Comparison of ENCODE assay signal across 22 cellular contexts in the genomic region with DNA sequence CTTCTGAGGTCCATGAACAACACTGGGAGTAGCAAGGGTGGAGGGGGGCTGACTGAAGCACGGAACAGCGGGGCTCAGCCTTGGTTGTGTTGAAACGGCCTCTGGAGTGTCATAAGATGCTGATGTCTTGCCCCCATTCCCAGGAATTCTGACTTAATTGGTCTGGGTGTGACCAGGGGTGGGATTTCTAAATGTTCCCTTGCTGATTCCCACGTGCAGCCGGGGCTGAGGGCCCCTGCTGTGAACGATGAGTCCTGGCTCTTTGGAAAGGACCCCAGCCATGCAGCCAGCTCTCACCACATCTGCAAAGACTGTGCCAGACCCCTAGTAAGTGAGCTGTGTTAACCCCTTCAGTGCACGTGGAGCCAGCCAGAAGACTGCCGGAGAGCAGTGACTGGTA.
"Had no signal": no experiment of that assay in that cellular context is flagged by ENCODE, and none has a peak within 500 bp of the region (broad histone marks: within the 10 kb centered on the region; RNA-seq: fewer than 3 reads in every experiment).

No MANE protein-coding gene starts in this region.

- ATAC-seq: activated T-helper 17 cell treated with anti-CD3 and anti-CD28 coated beads, Interleukin-2, amount 50 U/mL, for 72 hours; body of pancreas; lower lobe of right lung; naive thymus-derived CD8-positive, alpha-beta T cell; SK-N-SH treated with all-trans-retinoic acid at 6 μM for 48 hours had no signal

- H3K9me3 Mint-ChIP-seq: activated B cell treated with CpG ODN at 0.5 μM for 24 hours; activated CD4-positive, alpha-beta T cell treated with anti-CD3 and anti-CD28 coated beads, Interleukin-2, amount 10 ng/mL, durations not matched to agents 7 days and 5 days; activated naive CD4-positive, alpha-beta T cell treated with anti-CD3 and anti-CD28 coated beads, Interleukin-2, amount 10 ng/mL, durations not matched to agents 7 days and 5 days; activated T-helper 17 cell treated with anti-CD3 and anti-CD28 coated beads, Interleukin-2, amount 50 U/mL, for 72 hours; naive thymus-derived CD8-positive, alpha-beta T cell; T-helper 1 cell treated with Interleukin-12 subunit alpha and Interleukin-12 subunit beta and Interleukin-4 antibody, amounts not matched to agents 30 μg/mL and 1 μg/mL, for 36 hours had no signal

- FAIRE-seq: TTC549 had no signal

- H3K4me3 Mint-ChIP-seq: activated B cell treated with CpG ODN at 0.5 μM for 24 hours; activated CD4-positive, alpha-beta T cell treated with anti-CD3 and anti-CD28 coated beads, Interleukin-2, amount 10 ng/mL, durations not matched to agents 7 days and 5 days; activated naive CD4-positive, alpha-beta T cell treated with anti-CD3 and anti-CD28 coated beads, Interleukin-2, amount 10 ng/mL, durations not matched to agents 7 days and 5 days; activated T-helper 17 cell treated with anti-CD3 and anti-CD28 coated beads, Interleukin-2, amount 50 U/mL, for 72 hours; naive thymus-derived CD8-positive, alpha-beta T cell; T-helper 1 cell treated with Interleukin-12 subunit alpha and Interleukin-12 subunit beta and Interleukin-4 antibody, amounts not matched to agents 30 μg/mL and 1 μg/mL, for 36 hours had no signal

- H3K27me3 Mint-ChIP-seq: activated B cell treated with CpG ODN at 0.5 μM for 24 hours; activated CD4-positive, alpha-beta T cell treated with anti-CD3 and anti-CD28 coated beads, Interleukin-2, amount 10 ng/mL, durations not matched to agents 7 days and 5 days; activated T-helper 17 cell treated with anti-CD3 and anti-CD28 coated beads, Interleukin-2, amount 50 U/mL, for 72 hours; naive thymus-derived CD8-positive, alpha-beta T cell had no signal

- H3K36me3 ChIP-seq: adrenal gland, lower lobe of right lung, stomach, tibial artery had no signal

- H3K27ac Mint-ChIP-seq: activated B cell treated with CpG ODN at 0.5 μM for 24 hours; activated CD4-positive, alpha-beta T cell treated with anti-CD3 and anti-CD28 coated beads, Interleukin-2, amount 10 ng/mL, durations not matched to agents 7 days and 5 days; activated naive CD4-positive, alpha-beta T cell treated with anti-CD3 and anti-CD28 coated beads, Interleukin-2, amount 10 ng/mL, durations not matched to agents 7 days and 5 days; activated T-helper 17 cell treated with anti-CD3 and anti-CD28 coated beads, Interleukin-2, amount 50 U/mL, for 72 hours; naive thymus-derived CD8-positive, alpha-beta T cell; T-helper 1 cell treated with Interleukin-12 subunit alpha and Interleukin-12 subunit beta and Interleukin-4 antibody, amounts not matched to agents 30 μg/mL and 1 μg/mL, for 36 hours had no signal

- H3K4me3 ChIP-seq: adrenal gland, body of pancreas, lower lobe of right lung, skin epidermis, stomach, tibial artery had no signal

- H3K36me3 Mint-ChIP-seq: activated naive CD4-positive, alpha-beta T cell treated with anti-CD3 and anti-CD28 coated beads, Interleukin-2, amount 10 ng/mL, durations not matched to agents 7 days and 5 days; naive thymus-derived CD8-positive, alpha-beta T cell had no signal

- H3K4me1 Mint-ChIP-seq: activated B cell treated with CpG ODN at 0.5 μM for 24 hours; activated CD4-positive, alpha-beta T cell treated with anti-CD3 and anti-CD28 coated beads, Interleukin-2, amount 10 ng/mL, durations not matched to agents 7 days and 5 days; activated naive CD4-positive, alpha-beta T cell treated with anti-CD3 and anti-CD28 coated beads, Interleukin-2, amount 10 ng/mL, durations not matched to agents 7 days and 5 days; activated T-helper 17 cell treated with anti-CD3 and anti-CD28 coated beads, Interleukin-2, amount 50 U/mL, for 72 hours; naive thymus-derived CD8-positive, alpha-beta T cell had no signal

- H3K27ac ChIP-seq: body of pancreas, epithelial cell of prostate, lower lobe of right lung had no signal

- H3K27me3 ChIP-seq: adrenal gland, body of pancreas, stomach, tibial artery had no signal

- DNase-seq: activated B cell treated with CpG ODN at 0.5 μM for 24 hours; activated CD4-positive, alpha-beta T cell treated with anti-CD3 and anti-CD28 coated beads, Interleukin-2, amount 10 ng/mL, durations not matched to agents 7 days and 5 days; activated CD8-positive, alpha-beta memory T cell treated with anti-CD3 and anti-CD28 coated beads for 24 hours; activated naive CD4-positive, alpha-beta T cell treated with anti-CD3 and anti-CD28 coated beads, Interleukin-2, amount 10 ng/mL, durations not matched to agents 7 days and 5 days; activated T-cell treated with anti-CD3 and anti-CD28 coated beads for 4 hours; body of pancreas; central memory CD4-positive, alpha-beta T cell; cortex of kidney; effector CD8-positive, alpha-beta T cell; lower lobe of right lung; naive thymus-derived CD8-positive, alpha-beta T cell; occipital lobe; stimulated activated CD4-positive, alpha-beta T cell treated with anti-CD3 and anti-CD28 coated beads, Interleukin-4, amount 100 ng/mL, for 4 hours; stomach had no signal

- H3K9me3 ChIP-seq: adrenal gland, body of pancreas, lower lobe of right lung, stomach, tibial artery had no signal
